Comparison of ENCODE assay signal across 8 cellular contexts in the genomic region with DNA sequence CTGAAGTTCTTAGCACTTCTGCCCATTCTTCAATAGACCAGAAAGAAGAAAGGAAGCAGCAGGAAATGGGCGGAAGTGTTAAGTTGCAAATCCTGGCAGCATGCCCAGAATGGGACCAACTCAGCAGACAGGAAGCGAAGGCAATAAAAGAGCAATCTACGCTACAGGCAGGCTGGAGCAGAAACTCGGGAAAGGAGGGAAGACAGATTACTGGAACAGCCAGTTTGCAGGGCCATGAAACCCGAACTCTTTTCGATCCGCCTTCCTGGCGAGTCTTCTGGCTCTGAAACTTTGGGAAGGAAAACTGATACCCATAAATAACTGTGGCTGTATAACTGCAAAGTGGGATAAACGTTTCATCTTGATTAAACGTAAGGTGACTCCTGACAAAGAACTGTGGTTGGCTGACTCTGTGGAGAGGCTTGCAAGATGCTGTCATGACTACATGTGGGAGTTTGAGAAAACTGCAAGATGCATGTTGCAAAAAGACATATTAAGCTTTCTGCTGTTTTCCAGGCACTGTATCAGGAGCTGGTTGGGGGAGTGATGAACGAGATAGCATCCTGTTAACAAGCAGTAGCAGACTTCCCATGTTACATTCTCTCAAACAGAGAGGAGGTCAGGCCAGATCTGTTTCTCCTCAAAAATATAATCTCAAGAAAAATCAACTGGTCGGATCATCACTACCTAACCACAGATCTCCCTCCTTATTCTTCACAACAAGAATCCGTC.
DNase-seq lines count a peak whose midpoint lies in the region; ATAC-seq, FAIRE-seq and TF ChIP-seq lines count a peak whose summit lies in the region.

No MANE protein-coding gene starts in this region.

- no peaks in the 10 kb centered on the region for H3K9me1 ChIP-seq in keratinocyte (ENCODE audit: control insufficient read depth, extremely low read depth, insufficient read depth, low read length)

- H3K9me3 ChIP-seq in MG63 (peaks cover 3% of the 10 kb centered on the region; the same call in 1 of the 2 replicates), astrocyte (ENCODE audit: insufficient read depth, low read depth, low read length) (no peaks in the 10 kb centered on the region), keratinocyte (ENCODE audit: control insufficient read depth, low read depth, low read length) (no peaks in the 10 kb centered on the region)

- H3K36me3 ChIP-seq in MG63 (no peaks in the 10 kb centered on the region), astrocyte (ENCODE audit: insufficient read depth, low read length) (no peaks in the 10 kb centered on the region), keratinocyte (ENCODE audit: control insufficient read depth in 2 of 2, extremely low read depth in 1 of 2, insufficient read depth in 2 of 2, low read length in 2 of 2) (no peaks in the 10 kb centered on the region)

- no peaks in the 10 kb centered on the region for H3K27me3 Mint-ChIP-seq in astrocyte (ENCODE audit: low read depth, unreplicated experiment)

- no peak for ATAC-seq in GM19351 (IDR thresholded peaks at IDR 0.05; ENCODE audit: unreplicated experiment)
- ATAC-seq in HG03442 (IDR thresholded peaks at IDR 0.05; ENCODE audit: unreplicated experiment), result no peak

- H3K27me3 ChIP-seq in MG63 (no peaks in the 10 kb centered on the region), astrocyte (ENCODE audit: insufficient read depth, low read length) (no peaks in the 10 kb centered on the region), keratinocyte (ENCODE audit: control insufficient read depth, extremely low read depth, insufficient read depth, low read length) (no peaks in the 10 kb centered on the region)

- FAIRE-seq in astrocyte (lab: Jason Lieb, UNC) (peak; percentile 93), keratinocyte (lab: Jason Lieb, UNC) (peak; percentile 99)

- H3K27ac Mint-ChIP-seq in astrocyte (ENCODE audit: unreplicated experiment), result peak overlapping the region; percentile 79

- TF ChIP-seq CTCF in astrocyte (IDR thresholded peaks at IDR 0.05; ENCODE audit: insufficient read depth, low read depth, low read length), result no peak
- no peak for TF ChIP-seq CTCF in keratinocyte (optimal IDR thresholded peaks at IDR 0.05 in 1 of 3, IDR thresholded peaks at IDR 0.05 in 1 of 3, conservative IDR thresholded peaks at IDR 0.05 in 1 of 3; ENCODE audit: extremely low read depth in 1 of 3, insufficient read depth in 2 of 3, low read length in 3 of 3)

- H3K4me3 ChIP-seq in MG63 (no peak overlapping the region), astrocyte (ENCODE audit: insufficient read depth, low read depth, low read length) (peak overlapping the region; percentile 12), keratinocyte (ENCODE audit: control insufficient read depth in 2 of 3, extremely low read depth in 1 of 3, insufficient read depth in 2 of 3, low read depth in 1 of 3, low read length in 3 of 3) (peak overlapping the region in 2 of 3 experiments; percentile 12 to 24)

- dilution Hi-C loops in keratinocyte (cut with MboI; ENCODE audit: extremely low pct_ligation_motif_present, low sequenced_read_pairs), result no loop called here

- peak overlapping the region; percentile 44 for H2AFZ ChIP-seq in astrocyte (ENCODE audit: low read depth, low read length)
- peak overlapping the region; percentile 88 for H2AFZ ChIP-seq in keratinocyte (ENCODE audit: control insufficient read depth, low read length)

- H3K9me3 Mint-ChIP-seq in astrocyte (ENCODE audit: unreplicated experiment), result peaks cover 2% of the 10 kb centered on the region

- H4K20me1 ChIP-seq in astrocyte (ENCODE audit: insufficient read depth, low read length), result no peaks in the 10 kb centered on the region
- no peaks in the 10 kb centered on the region for H4K20me1 ChIP-seq in keratinocyte (ENCODE audit: control insufficient read depth, extremely low read depth, insufficient read depth, low read length)

- peak overlapping the region; percentile 22 for H3K9ac ChIP-seq in astrocyte (ENCODE audit: low read length)
- H3K9ac ChIP-seq in keratinocyte (ENCODE audit: control insufficient read depth, extremely low read depth, insufficient read depth, low read length), result no peak overlapping the region

- H3K4me2 ChIP-seq in astrocyte (ENCODE audit: low read length) (peak overlapping the region; percentile 78), keratinocyte (ENCODE audit: control insufficient read depth, extremely low read depth, insufficient read depth, low read depth, low read length) (peak overlapping the region; percentile 80)

- H3K79me2 ChIP-seq in astrocyte (ENCODE audit: insufficient read depth, low read length), result no peaks in the 10 kb centered on the region
- no peaks in the 10 kb centered on the region for H3K79me2 ChIP-seq in keratinocyte (ENCODE audit: control insufficient read depth, insufficient read depth, low read length)

- peaks cover 20% of the 10 kb centered on the region for H3K4me1 Mint-ChIP-seq in astrocyte (ENCODE audit: low read depth, unreplicated experiment)

- DNase-seq in COLO829 (ENCODE audit: low spot score) (peak; percentile 85), MG63 (peak; percentile 86), SK-N-DZ (ENCODE audit: low spot score) (peak; percentile 39), astrocyte (ENCODE audit: low read depth) (peak; percentile 91), keratinocyte (ENCODE audit: low read depth, low spot score) (peak; percentile 73)
- DNase-seq in stimulated activated CD4-positive, alpha-beta T cell treated with anti-CD3 and anti-CD28 coated beads, Interleukin-4, amount 100 ng/mL, for 1 hour, result peak; percentile 55

- no peaks in the 10 kb centered on the region for H3K36me3 Mint-ChIP-seq in astrocyte (ENCODE audit: low read depth, unreplicated experiment)

- H3K4me3 Mint-ChIP-seq in astrocyte (ENCODE audit: unreplicated experiment), result no peak overlapping the region

- H3K27ac ChIP-seq in astrocyte (ENCODE audit: low read depth, low read length) (peak overlapping the region; percentile 33), keratinocyte (ENCODE audit: control insufficient read depth, insufficient read depth, low read length) (peak overlapping the region; percentile 27)

- H3K4me1 ChIP-seq in astrocyte (ENCODE audit: insufficient read depth, low read length) (peaks cover 21% of the 10 kb centered on the region), keratinocyte (ENCODE audit: control insufficient read depth, extremely low read depth, insufficient read depth, low read length) (peaks cover 20% of the 10 kb centered on the region)

Comparison
In these comparisons a context has a peak if more than half of its experiments do, and no peak if none do; other contexts are left out.
1. DNase-seq: peak in every context shown above with its lines; median percentile 91 in astrocyte; 86 in MG63; 85 in COLO829; 73 in keratinocyte; 55 in stimulated activated CD4-positive, alpha-beta T cell treated with anti-CD3 and anti-CD28 coated beads, Interleukin-4, amount 100 ng/mL, for 1 hour; 39 in SK-N-DZ.